In the genomic region with DNA sequence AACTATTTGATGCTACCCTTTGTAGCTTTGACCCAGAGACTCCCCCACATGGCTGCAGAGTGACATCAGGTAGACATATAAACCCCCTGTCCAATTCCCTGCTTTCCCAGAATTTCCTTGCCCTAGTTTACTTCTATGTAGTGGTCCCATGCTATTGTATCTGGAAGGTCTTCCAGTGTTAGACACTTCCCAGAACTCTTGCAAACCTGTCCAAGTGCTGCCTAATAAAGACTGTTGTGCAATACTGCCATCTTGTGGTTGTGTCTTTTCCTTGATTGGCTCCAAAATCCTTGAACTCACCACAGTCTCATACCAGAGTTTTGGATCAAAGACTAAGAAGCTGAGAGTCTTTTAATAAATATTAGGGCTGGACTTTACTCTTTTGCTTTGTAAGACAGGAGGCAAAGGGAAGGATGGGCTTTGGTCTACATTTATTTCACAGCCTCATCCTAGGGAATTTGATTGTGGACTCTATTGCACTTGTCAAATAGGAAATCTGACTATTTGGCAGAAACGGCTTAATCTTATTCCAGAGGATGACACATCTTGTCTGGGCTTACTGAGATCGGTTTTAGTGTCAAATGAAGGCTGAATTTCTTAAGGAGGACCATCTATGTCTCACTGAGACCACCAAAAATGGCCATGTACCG, we compare ENCODE assay signal across 8 cellular contexts.
DNase-seq lines count a peak whose midpoint lies in the region; ATAC-seq, FAIRE-seq and TF ChIP-seq lines count a peak whose summit lies in the region.

No MANE protein-coding gene starts in this region.

- H3K27me3 ChIP-seq in ascending aorta (no peaks in the 10 kb centered on the region), tibial artery (no peaks in the 10 kb centered on the region)

- H3K36me3 ChIP-seq in ascending aorta (no peaks in the 10 kb centered on the region), tibial artery (no peaks in the 10 kb centered on the region)

- intact Hi-C loops in ascending aorta (cut with DNase I): no loop called here
- intact Hi-C loops in tibial artery (cut with DNase I; ENCODE audit: low total_unique reads): no loop called here

- in situ Hi-C loops in Caki2 (cut with HindIII; ENCODE audit: low pct_unique_long_range_greater_than_20kb, low sequenced_read_pairs): no loop called here

- peak; percentile 75 for ATAC-seq in HG03439 (IDR thresholded peaks at IDR 0.05; ENCODE audit: unreplicated experiment)

- H3K4me1 ChIP-seq in ascending aorta (no peaks in the 10 kb centered on the region), tibial artery (no peaks in the 10 kb centered on the region)

- no peak overlapping the region for H3K27ac ChIP-seq in ascending aorta
- no peak overlapping the region for H3K27ac ChIP-seq in tibial artery

- TF ChIP-seq CTCF in ascending aorta (IDR thresholded peaks at IDR 0.05): peak in 2 of 3 experiments; percentile 31 to 49
- TF ChIP-seq CTCF in tibial artery (IDR thresholded peaks at IDR 0.05): peak; percentile 36 to 47

- FAIRE-seq in GM19239 (lab: Jason Lieb, UNC): peak; percentile 87

- DNase-seq in Caki2 (ENCODE audit: low read depth): peak; percentile 19
- peak; percentile 1 for DNase-seq in GM19239 (ENCODE audit: insufficient read length, low spot score)
- peak; percentile 68 for DNase-seq in NCI-H446 treated with DMSO at 0.1 percent for 48 hours (lab: John Stamatoyannopoulos, UW)
- no peak for DNase-seq in ascending aorta (ENCODE audit: low spot score in 2 of 2)
- peak; percentile 71 for DNase-seq in iris pigment epithelial cell (ENCODE audit: low read depth)
- no peak for DNase-seq in tibial artery
- no peak for DNase-seq in cortex of kidney (lab: John Stamatoyannopoulos, UW)

- H3K9me3 ChIP-seq in ascending aorta: no peaks in the 10 kb centered on the region
- peaks cover 0 to 5% (median 0%) of the 10 kb centered on the region in 3 donors for H3K9me3 ChIP-seq in tibial artery

- H3K4me3 ChIP-seq in ascending aorta (no peak overlapping the region), tibial artery (no peak overlapping the region)

Comparison
In these comparisons a context has a peak if more than half of its experiments do, and no peak if none do; other contexts are left out.
1. DNase-seq: peak in Caki2 (single experiment), GM19239 (single experiment), NCI-H446 treated with DMSO at 0.1 percent for 48 hours (single experiment) and iris pigment epithelial cell (single experiment); none in ascending aorta (0 of 2), tibial artery (0 of 2) and cortex of kidney (single experiment).